In the genomic region with DNA sequence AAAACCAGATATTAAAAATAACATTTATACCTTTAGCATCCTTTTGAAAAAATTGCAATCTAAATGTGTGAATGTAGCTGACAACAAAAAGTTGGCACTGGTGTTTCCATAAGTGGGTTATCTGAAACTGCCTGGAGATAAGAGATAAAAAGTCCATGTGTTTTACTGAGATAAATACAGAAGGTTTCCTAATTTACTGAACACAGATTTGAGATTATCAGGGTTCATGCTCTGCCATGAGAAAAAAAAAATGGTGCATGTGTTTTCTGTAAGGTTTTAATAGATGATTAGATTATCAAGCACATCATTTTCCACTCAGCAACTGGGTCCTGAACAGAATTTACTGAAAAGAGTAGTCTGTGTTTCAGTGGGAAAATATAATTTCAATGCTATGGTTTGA, we compare ENCODE assay signal across 14 cellular contexts.
DNase-seq lines count a peak whose midpoint lies in the region; TF ChIP-seq lines count a peak whose summit lies in the region.
"Had no signal": no experiment of that assay in that cellular context is flagged by ENCODE, and none has a peak within 500 bp of the region (broad histone marks: within the 10 kb centered on the region; RNA-seq: fewer than 3 reads in every experiment).

No MANE protein-coding gene starts in this region.

- POLR2A ChIA-PET in SK-N-SH (lab: Yijun Ruan, JAX): no interaction called here

- H3K4me1 ChIP-seq in SK-N-SH (ENCODE audit: control insufficient read depth in 1 of 2, insufficient read depth in 2 of 2, low read depth in 1 of 2, low read length in 1 of 2): peaks cover 0 to 11% of the 10 kb centered on the region in 2 experiments; a peak in 2 of 4 replicates
- H3K4me1 ChIP-seq in hepatocyte (ENCODE audit: insufficient read depth): no peaks in the 10 kb centered on the region
- H3K4me1 ChIP-seq: Caco-2 had no signal

- no peak overlapping the region for H2AFZ ChIP-seq in SK-N-SH (ENCODE audit: low read depth)
- H2AFZ ChIP-seq in hepatocyte: no peak overlapping the region
- H2AFZ ChIP-seq: GM23248 had no signal

- H3K27me3 ChIP-seq in SK-N-SH (ENCODE audit: insufficient read depth) (no peaks in the 10 kb centered on the region), hepatocyte (no peaks in the 10 kb centered on the region)

- TF ChIP-seq CTCF in SK-N-SH (IDR thresholded peaks at IDR 0.05) (no peak), fibroblast of villous mesenchyme (IDR thresholded peaks at IDR 0.05; ENCODE audit: insufficient read depth, low read depth, low read length) (no peak), hepatocyte (IDR thresholded peaks at IDR 0.05; ENCODE audit: poor library complexity) (no peak)

- CTCF ChIA-PET in SK-N-SH (lab: Yijun Ruan, JAX): interaction anchor here (0.5 to 1.8 kb wide), 4 partner anchors 12 to 323 kb away, joined by 3 to 6 read pairs (median 4); no protein-coding TSS in a partner anchor

- H3K79me2 ChIP-seq in SK-N-SH (ENCODE audit: insufficient read depth) (no peaks in the 10 kb centered on the region), hepatocyte (no peaks in the 10 kb centered on the region)

- no peaks in the 10 kb centered on the region for H4K20me1 ChIP-seq in SK-N-SH (ENCODE audit: insufficient read depth)
- no peaks in the 10 kb centered on the region for H4K20me1 ChIP-seq in hepatocyte (ENCODE audit: insufficient read depth, poor library complexity, severe bottlenecking)

- peak in 1 of 2 experiments; percentile 99; a peak in 2 of 4 replicates for TF ChIP-seq EP300 in SK-N-SH (IDR thresholded peaks at IDR 0.05; ENCODE audit: borderline replicate concordance in 1 of 2, low read depth in 1 of 2, low read length in 1 of 2)

- no peak overlapping the region for H3K4me2 ChIP-seq in SK-N-SH
- no peak overlapping the region for H3K4me2 ChIP-seq in hepatocyte

- no peaks in the 10 kb centered on the region for H3K9me2 ChIP-seq in SK-N-SH
- no peaks in the 10 kb centered on the region for H3K9me2 ChIP-seq in hepatocyte (replicated peaks; ENCODE audit: insufficient read depth)

- H3F3A ChIP-seq in SK-N-SH (replicated peaks; ENCODE audit: insufficient read depth): no peaks in the 10 kb centered on the region

- H3K9me3 ChIP-seq in SK-N-SH: no peaks in the 10 kb centered on the region
- H3K9me3 ChIP-seq in hepatocyte (ENCODE audit: low read depth): no peaks in the 10 kb centered on the region
- H3K9me3 ChIP-seq: Caco-2 had no signal

- DNase-seq in OCI-M1 (lab: John Stamatoyannopoulos, UW) (peak; percentile 6), SK-N-SH (peak; percentile 57), fibroblast of villous mesenchyme (ENCODE audit: low read depth) (peak; percentile 33), DMS 273 treated with DMSO at 0.1 percent for 48 hours (lab: John Stamatoyannopoulos, UW) (no peak), COLO829 (ENCODE audit: low spot score) (no peak), hepatocyte (ENCODE audit: low spot score) (no peak)
- DNase-seq: C1 segment of cervical spinal cord; Caco-2; CD4-positive, alpha-beta memory T cell; DMS153; DND-41; GM23248; H7; HCEC 1CT had no signal

- no peaks in the 10 kb centered on the region for H3K36me3 ChIP-seq in SK-N-SH (replicated peaks in 1 of 2; ENCODE audit: control insufficient read depth in 1 of 2, insufficient read depth in 2 of 2, low read length in 1 of 2)
- H3K36me3 ChIP-seq in hepatocyte (replicated peaks; ENCODE audit: insufficient read depth, low read depth): no peaks in the 10 kb centered on the region

- H3K27ac ChIP-seq in SK-N-SH (ENCODE audit: low read depth in 2 of 2, low read length in 1 of 2): peak overlapping the region in 1 of 2 experiments; percentile 76; a peak in 2 of 4 replicates
- H3K27ac ChIP-seq in hepatocyte: no peak overlapping the region
- H3K27ac ChIP-seq: GM23248 had no signal

- TF ChIP-seq RAD21 in SK-N-SH (IDR thresholded peaks at IDR 0.05; ENCODE audit: low read length): peak; percentile 39; the same call in 1 of the 2 replicates

- H3K4me3 ChIP-seq in SK-N-SH (ENCODE audit: low read depth in 2 of 2, low read length in 1 of 2) (no peak overlapping the region), fibroblast of villous mesenchyme (ENCODE audit: low read depth, low read length) (no peak overlapping the region), hepatocyte (no peak overlapping the region)
- H3K4me3 ChIP-seq: GM23248 had no signal

- no peak overlapping the region for H3K9ac ChIP-seq in SK-N-SH
- H3K9ac ChIP-seq: GM23248 had no signal

TF ChIP-seq in SK-N-SH, 30 proteins besides CTCF, POLR2A, EP300 and RAD21 (continues in another document):
- TF ChIP-seq CHD2 (IDR thresholded peaks at IDR 0.05; ENCODE audit: low read length, partially characterized antibody) (peak; percentile 90), TEAD4 (IDR thresholded peaks at IDR 0.05; ENCODE audit: borderline replicate concordance, insufficient read depth) (0 out of 2 replicates have a peak, but pooled peaks have one; percentile 25), RFX5 (IDR thresholded peaks at IDR 0.05; ENCODE audit: low read length) (0 out of 2 replicates have a peak, but pooled peaks have one; percentile 25), SIN3A (IDR thresholded peaks at IDR 0.05; ENCODE audit: borderline replicate concordance, low read depth, low read length) (no peak), FOXJ3 (CRISPR knock-in tag; IDR thresholded peaks at IDR 0.05) (peak; percentile 88), NRF1 (IDR thresholded peaks at IDR 0.05; ENCODE audit: low read depth, low read length) (no peak), GABPA (IDR thresholded peaks at IDR 0.05; ENCODE audit: low read depth) (no peak), USF2 (IDR thresholded peaks at IDR 0.05; ENCODE audit: borderline replicate concordance, low read depth, low read length) (no peak), EZH2phosphoT487 (IDR thresholded peaks at IDR 0.05; ENCODE audit: borderline replicate concordance, low read depth) (no peak), POLR2AphosphoS5 (IDR thresholded peaks at IDR 0.05; ENCODE audit: low read depth, low read length) (peak; percentile 25; the same call in 1 of the 2 replicates), RCOR1 (IDR thresholded peaks at IDR 0.05; ENCODE audit: low read length) (peak; percentile 97), IRF3 (IDR thresholded peaks at IDR 0.05; ENCODE audit: low read depth, low read length) (0 out of 2 replicates have a peak, but pooled peaks have one; percentile 15), USF1 (IDR thresholded peaks at IDR 0.05; ENCODE audit: borderline replicate concordance, low read depth) (no peak), TCF12 (IDR thresholded peaks at IDR 0.05) (peak; percentile 54)
- TF ChIP-seq, protein P1, sequence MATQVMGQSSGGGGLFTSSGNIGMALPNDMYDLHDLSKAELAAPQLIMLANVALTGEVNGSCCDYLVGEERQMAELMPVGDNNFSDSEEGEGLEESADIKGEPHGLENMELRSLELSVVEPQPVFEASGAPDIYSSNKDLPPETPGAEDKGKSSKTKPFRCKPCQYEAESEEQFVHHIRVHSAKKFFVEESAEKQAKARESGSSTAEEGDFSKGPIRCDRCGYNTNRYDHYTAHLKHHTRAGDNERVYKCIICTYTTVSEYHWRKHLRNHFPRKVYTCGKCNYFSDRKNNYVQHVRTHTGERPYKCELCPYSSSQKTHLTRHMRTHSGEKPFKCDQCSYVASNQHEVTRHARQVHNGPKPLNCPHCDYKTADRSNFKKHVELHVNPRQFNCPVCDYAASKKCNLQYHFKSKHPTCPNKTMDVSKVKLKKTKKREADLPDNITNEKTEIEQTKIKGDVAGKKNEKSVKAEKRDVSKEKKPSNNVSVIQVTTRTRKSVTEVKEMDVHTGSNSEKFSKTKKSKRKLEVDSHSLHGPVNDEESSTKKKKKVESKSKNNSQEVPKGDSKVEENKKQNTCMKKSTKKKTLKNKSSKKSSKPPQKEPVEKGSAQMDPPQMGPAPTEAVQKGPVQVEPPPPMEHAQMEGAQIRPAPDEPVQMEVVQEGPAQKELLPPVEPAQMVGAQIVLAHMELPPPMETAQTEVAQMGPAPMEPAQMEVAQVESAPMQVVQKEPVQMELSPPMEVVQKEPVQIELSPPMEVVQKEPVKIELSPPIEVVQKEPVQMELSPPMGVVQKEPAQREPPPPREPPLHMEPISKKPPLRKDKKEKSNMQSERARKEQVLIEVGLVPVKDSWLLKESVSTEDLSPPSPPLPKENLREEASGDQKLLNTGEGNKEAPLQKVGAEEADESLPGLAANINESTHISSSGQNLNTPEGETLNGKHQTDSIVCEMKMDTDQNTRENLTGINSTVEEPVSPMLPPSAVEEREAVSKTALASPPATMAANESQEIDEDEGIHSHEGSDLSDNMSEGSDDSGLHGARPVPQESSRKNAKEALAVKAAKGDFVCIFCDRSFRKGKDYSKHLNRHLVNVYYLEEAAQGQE (IDR thresholded peaks at IDR 0.05; ENCODE audit: low read depth, low read length): no peak

Comparison
In these comparisons a context has a peak if more than half of its experiments do, and no peak if none do; other contexts are left out.
1. DNase-seq: peak in OCI-M1 (single experiment), SK-N-SH (single experiment) and fibroblast of villous mesenchyme (single experiment); none in DMS 273 treated with DMSO at 0.1 percent for 48 hours (single experiment), COLO829 (single experiment) and hepatocyte (single experiment).